ENCODE assay signal across 1 cellular context in the genomic region with DNA sequence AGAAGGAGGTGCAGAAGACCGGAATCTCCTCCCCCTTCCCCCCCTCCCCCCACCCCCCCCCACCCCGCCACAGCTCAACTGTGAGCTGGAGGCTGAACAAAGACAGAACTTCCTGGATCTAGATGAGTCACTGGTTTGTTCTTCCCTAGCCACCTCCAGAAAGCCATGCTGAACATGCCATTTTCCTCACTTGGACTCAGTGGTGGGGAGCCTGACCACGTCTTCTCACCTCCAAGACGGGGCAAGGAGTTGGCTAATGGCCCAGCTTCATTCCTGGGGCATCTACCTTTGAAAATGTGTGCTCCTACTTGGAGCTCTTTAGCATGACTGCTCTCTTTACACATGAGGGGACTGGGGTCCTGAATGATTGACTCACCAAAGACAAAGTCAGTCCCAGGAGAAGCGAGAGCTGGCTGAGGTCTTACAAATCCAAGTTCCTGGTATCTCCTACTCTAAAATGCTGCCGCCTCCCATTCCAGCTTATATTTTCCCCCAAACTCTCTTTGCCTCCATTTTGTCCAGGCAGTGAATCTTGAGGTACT.
TF ChIP-seq lines count a peak whose summit lies in the region.

No MANE protein-coding gene starts in this region.

TF ChIP-seq in K562, 482 proteins besides CTCF, POLR2A, EP300 and RAD21 (continued from another document):
- TF ChIP-seq, protein P1, sequence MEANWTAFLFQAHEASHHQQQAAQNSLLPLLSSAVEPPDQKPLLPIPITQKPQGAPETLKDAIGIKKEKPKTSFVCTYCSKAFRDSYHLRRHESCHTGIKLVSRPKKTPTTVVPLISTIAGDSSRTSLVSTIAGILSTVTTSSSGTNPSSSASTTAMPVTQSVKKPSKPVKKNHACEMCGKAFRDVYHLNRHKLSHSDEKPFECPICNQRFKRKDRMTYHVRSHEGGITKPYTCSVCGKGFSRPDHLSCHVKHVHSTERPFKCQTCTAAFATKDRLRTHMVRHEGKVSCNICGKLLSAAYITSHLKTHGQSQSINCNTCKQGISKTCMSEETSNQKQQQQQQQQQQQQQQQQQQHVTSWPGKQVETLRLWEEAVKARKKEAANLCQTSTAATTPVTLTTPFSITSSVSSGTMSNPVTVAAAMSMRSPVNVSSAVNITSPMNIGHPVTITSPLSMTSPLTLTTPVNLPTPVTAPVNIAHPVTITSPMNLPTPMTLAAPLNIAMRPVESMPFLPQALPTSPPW (CRISPR knock-in tag; IDR thresholded peaks at IDR 0.05) = peak; percentile 90
- 0 out of 2 replicates have a peak, but pooled peaks have one; percentile 33 for TF ChIP-seq MECOM (CRISPR knock-in tag; IDR thresholded peaks at IDR 0.05)
- TF ChIP-seq, protein P2, sequence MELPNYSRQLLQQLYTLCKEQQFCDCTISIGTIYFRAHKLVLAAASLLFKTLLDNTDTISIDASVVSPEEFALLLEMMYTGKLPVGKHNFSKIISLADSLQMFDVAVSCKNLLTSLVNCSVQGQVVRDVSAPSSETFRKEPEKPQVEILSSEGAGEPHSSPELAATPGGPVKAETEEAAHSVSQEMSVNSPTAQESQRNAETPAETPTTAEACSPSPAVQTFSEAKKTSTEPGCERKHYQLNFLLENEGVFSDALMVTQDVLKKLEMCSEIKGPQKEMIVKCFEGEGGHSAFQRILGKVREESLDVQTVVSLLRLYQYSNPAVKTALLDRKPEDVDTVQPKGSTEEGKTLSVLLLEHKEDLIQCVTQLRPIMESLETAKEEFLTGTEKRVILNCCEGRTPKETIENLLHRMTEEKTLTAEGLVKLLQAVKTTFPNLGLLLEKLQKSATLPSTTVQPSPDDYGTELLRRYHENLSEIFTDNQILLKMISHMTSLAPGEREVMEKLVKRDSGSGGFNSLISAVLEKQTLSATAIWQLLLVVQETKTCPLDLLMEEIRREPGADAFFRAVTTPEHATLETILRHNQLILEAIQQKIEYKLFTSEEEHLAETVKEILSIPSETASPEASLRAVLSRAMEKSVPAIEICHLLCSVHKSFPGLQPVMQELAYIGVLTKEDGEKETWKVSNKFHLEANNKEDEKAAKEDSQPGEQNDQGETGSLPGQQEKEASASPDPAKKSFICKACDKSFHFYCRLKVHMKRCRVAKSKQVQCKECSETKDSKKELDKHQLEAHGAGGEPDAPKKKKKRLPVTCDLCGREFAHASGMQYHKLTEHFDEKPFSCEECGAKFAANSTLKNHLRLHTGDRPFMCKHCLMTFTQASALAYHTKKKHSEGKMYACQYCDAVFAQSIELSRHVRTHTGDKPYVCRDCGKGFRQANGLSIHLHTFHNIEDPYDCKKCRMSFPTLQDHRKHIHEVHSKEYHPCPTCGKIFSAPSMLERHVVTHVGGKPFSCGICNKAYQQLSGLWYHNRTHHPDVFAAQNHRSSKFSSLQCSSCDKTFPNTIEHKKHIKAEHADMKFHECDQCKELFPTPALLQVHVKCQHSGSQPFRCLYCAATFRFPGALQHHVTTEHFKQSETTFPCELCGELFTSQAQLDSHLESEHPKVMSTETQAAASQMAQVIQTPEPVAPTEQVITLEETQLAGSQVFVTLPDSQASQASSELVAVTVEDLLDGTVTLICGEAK (IDR thresholded peaks at IDR 0.05) = peak; percentile 26; the same call in 1 of the 2 replicates
- TF ChIP-seq, protein P2 (CRISPR knock-in tag; IDR thresholded peaks at IDR 0.05) = no peak
- TF ChIP-seq, protein P3, sequence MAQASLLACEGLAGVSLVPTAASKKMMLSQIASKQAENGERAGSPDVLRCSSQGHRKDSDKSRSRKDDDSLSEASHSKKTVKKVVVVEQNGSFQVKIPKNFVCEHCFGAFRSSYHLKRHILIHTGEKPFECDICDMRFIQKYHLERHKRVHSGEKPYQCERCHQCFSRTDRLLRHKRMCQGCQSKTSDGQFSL (CRISPR knock-in tag; IDR thresholded peaks at IDR 0.05) = peak; percentile 64; the same call in 1 of the 2 replicates
- TF ChIP-seq, protein P3 (tag; IDR thresholded peaks at IDR 0.05) = peak; percentile 52 to 54; a peak in 1 of 4 replicates
